20 cellular contexts compared by ENCODE assay signal in genomic region chr10:133461841-133462240, GRCh38. TPM values are rescaled to one million over a fixed set of nuclear protein-coding genes. Genes with fewer than 3 reads are reported as not detected.
DNase-seq lines count a peak whose midpoint lies in the region; ATAC-seq and TF ChIP-seq lines count a peak whose summit lies in the region.
"Had no signal": no experiment of that assay in that cellular context is flagged by ENCODE, and none has a peak within 500 bp of the region (broad histone marks: within the 10 kb centered on the region; RNA-seq: fewer than 3 reads in every experiment).

No MANE protein-coding gene starts in this region.

- no peak overlapping the region for H3K4me3 ChIP-seq in osteoblast (ENCODE audit: insufficient read depth, low read length)
- H3K4me3 ChIP-seq: SJSA1 had no signal

- H3K9me3 Mint-ChIP-seq in natural killer cell treated with Interleukin-12 subunit alpha and Interleukin-12 subunit beta and Interleukin-15 and Interleukin-18, amount 100 ng/mL, for 72 hours = no peaks in the 10 kb centered on the region
- H3K9me3 Mint-ChIP-seq: CD4-positive, CD25-positive, alpha-beta regulatory T cell; IgD-negative memory B cell had no signal

- no peak overlapping the region for H3K4me2 ChIP-seq in osteoblast (ENCODE audit: insufficient read depth, low read length)

- H3K27me3 Mint-ChIP-seq in natural killer cell treated with Interleukin-12 subunit alpha and Interleukin-12 subunit beta and Interleukin-15 and Interleukin-18, amount 100 ng/mL, for 72 hours = no peaks in the 10 kb centered on the region
- H3K27me3 Mint-ChIP-seq: CD4-positive, CD25-positive, alpha-beta regulatory T cell; IgD-negative memory B cell had no signal

- H4K20me1 ChIP-seq in osteoblast (ENCODE audit: insufficient read depth, low read length) = no peaks in the 10 kb centered on the region

- no peak for TF ChIP-seq CTCF in osteoblast (IDR thresholded peaks at IDR 0.05; ENCODE audit: extremely low read depth, low read depth, low read length)

- no peak overlapping the region for H3K27ac Mint-ChIP-seq in natural killer cell treated with Interleukin-12 subunit alpha and Interleukin-12 subunit beta and Interleukin-15 and Interleukin-18, amount 100 ng/mL, for 72 hours
- H3K27ac Mint-ChIP-seq: CD4-positive, CD25-positive, alpha-beta regulatory T cell; IgD-negative memory B cell had no signal

- intact Hi-C loops in Right ventricle myocardium inferior (cut with DNase I) (no loop called here), left cardiac atrium (cut with DNase I) (no loop called here)

- no peaks in the 10 kb centered on the region for H3K27me3 ChIP-seq in osteoblast (ENCODE audit: insufficient read depth, low read length)
- H3K27me3 ChIP-seq: SJSA1 had no signal

- ATAC-seq in Right ventricle myocardium inferior = no peak
- no peak for ATAC-seq in left cardiac atrium
- no peak for ATAC-seq in natural killer cell treated with Interleukin-12 subunit alpha and Interleukin-12 subunit beta and Interleukin-15 and Interleukin-18, amount 100 ng/mL, for 72 hours
- ATAC-seq: Panc1 had no signal

- no peaks in the 10 kb centered on the region for H3K4me1 Mint-ChIP-seq in natural killer cell treated with Interleukin-12 subunit alpha and Interleukin-12 subunit beta and Interleukin-15 and Interleukin-18, amount 100 ng/mL, for 72 hours (ENCODE audit: low read depth in 2 of 2)
- H3K4me1 Mint-ChIP-seq: CD4-positive, CD25-positive, alpha-beta regulatory T cell; IgD-negative memory B cell had no signal

- no peaks in the 10 kb centered on the region for H3K79me2 ChIP-seq in osteoblast (ENCODE audit: insufficient read depth, low read length)

- no peaks in the 10 kb centered on the region for H3K36me3 ChIP-seq in osteoblast (ENCODE audit: insufficient read depth, low read length)
- H3K36me3 ChIP-seq: SJSA1 had no signal

- H3K4me1 ChIP-seq in osteoblast (ENCODE audit: insufficient read depth, low read length) = no peaks in the 10 kb centered on the region
- H3K4me1 ChIP-seq: SJSA1 had no signal

- DNase-seq in Right ventricle myocardium inferior (ENCODE audit: missing footprints) (peak; percentile 51), left cardiac atrium (no peak), GM03348 (ENCODE audit: low spot score) (peak; percentile 1), cerebellum (ENCODE audit: low spot score) (peak; percentile 84), osteoblast (ENCODE audit: insufficient read length, low spot score, missing footprints) (peak; percentile 65), HT-29 (ENCODE audit: low spot score) (no peak), NCI-H2196 treated with DMSO at 0.1 percent for 48 hours (lab: John Stamatoyannopoulos, UW; ENCODE audit: unreplicated experiment) (no peak)
- no peak for DNase-seq in natural killer cell treated with Interleukin-12 subunit alpha and Interleukin-12 subunit beta and Interleukin-15 and Interleukin-18, amount 100 ng/mL, for 72 hours (ENCODE audit: low spot score)
- DNase-seq: CD4-positive, CD25-positive, alpha-beta regulatory T cell; DMS79; MV-4-11; NCI-H1105 treated with DMSO at 0.1 percent for 48 hours; NCI-H2029 treated with DMSO at 0.1 percent for 48 hours; NCI-H524 treated with DMSO at 0.1 percent for 48 hours; NCI-H82 had no signal

- no peaks in the 10 kb centered on the region for H3K9me3 ChIP-seq in osteoblast (ENCODE audit: low read depth, low read length)

- no peak overlapping the region for H3K4me3 Mint-ChIP-seq in natural killer cell treated with Interleukin-12 subunit alpha and Interleukin-12 subunit beta and Interleukin-15 and Interleukin-18, amount 100 ng/mL, for 72 hours
- H3K4me3 Mint-ChIP-seq: CD4-positive, CD25-positive, alpha-beta regulatory T cell; IgD-negative memory B cell had no signal

- no peak overlapping the region for H2AFZ ChIP-seq in osteoblast (ENCODE audit: low read length)

- H3K36me3 Mint-ChIP-seq in natural killer cell treated with Interleukin-12 subunit alpha and Interleukin-12 subunit beta and Interleukin-15 and Interleukin-18, amount 100 ng/mL, for 72 hours = no peaks in the 10 kb centered on the region

- H3K27ac ChIP-seq in osteoblast (ENCODE audit: low read depth, low read length) = no peak overlapping the region
- H3K27ac ChIP-seq: SJSA1 had no signal

RNA-seq across cellular contexts. Expression of gene SCART1, which starts 8.1 kb away (rescaled TPM):
- total RNA-seq in Right ventricle myocardium inferior = 0.30 TPM
- under 1 TPM; 0.27 to 0.94 TPM for total RNA-seq in left cardiac atrium
- 2.5 TPM for total RNA-seq in cerebellum
- 5.1 and 5.6 TPM in 2 replicates for total RNA-seq in osteoblast
- total RNA-seq in HT-29 (2014; rRNA removed; shearing (Covaris generic)) = 0.68 and 2.2 TPM in 2 replicates
- 1 to 10 TPM; 2.0 to 3.6 TPM for total RNA-seq in natural killer cell treated with Interleukin-12 subunit alpha and Interleukin-12 subunit beta and Interleukin-15 and Interleukin-18, amount 100 ng/mL, for 72 hours

RNA-seq across cellular contexts. Expression of gene SPRN, which starts 37.4 kb away (rescaled TPM):
- total RNA-seq in Right ventricle myocardium inferior (not detected), left cardiac atrium (not detected), cerebellum (5.5 TPM), osteoblast (under 0.01 TPM in 2 replicates)
- not detected in 2 replicates for total RNA-seq in HT-29 (2014; rRNA removed; shearing (Covaris generic))
- total RNA-seq in natural killer cell treated with Interleukin-12 subunit alpha and Interleukin-12 subunit beta and Interleukin-15 and Interleukin-18, amount 100 ng/mL, for 72 hours = not detected
- total RNA-seq: A673; CD4-positive, CD25-positive, alpha-beta regulatory T cell; M059J; SJSA1 had no signal

Comparison
In these comparisons a context has a peak if more than half of its experiments do, and no peak if none do; other contexts are left out.
1. DNase-seq: peak in Right ventricle myocardium inferior (single experiment), GM03348 (single experiment), cerebellum (single experiment) and osteoblast (single experiment); none in left cardiac atrium (single experiment), HT-29 (single experiment), NCI-H2196 treated with DMSO at 0.1 percent for 48 hours (single experiment) and natural killer cell treated with Interleukin-12 subunit alpha and Interleukin-12 subunit beta and Interleukin-15 and Interleukin-18, amount 100 ng/mL, for 72 hours (single experiment).